ENCODE assay signal across 18 cellular contexts in the genomic region with DNA sequence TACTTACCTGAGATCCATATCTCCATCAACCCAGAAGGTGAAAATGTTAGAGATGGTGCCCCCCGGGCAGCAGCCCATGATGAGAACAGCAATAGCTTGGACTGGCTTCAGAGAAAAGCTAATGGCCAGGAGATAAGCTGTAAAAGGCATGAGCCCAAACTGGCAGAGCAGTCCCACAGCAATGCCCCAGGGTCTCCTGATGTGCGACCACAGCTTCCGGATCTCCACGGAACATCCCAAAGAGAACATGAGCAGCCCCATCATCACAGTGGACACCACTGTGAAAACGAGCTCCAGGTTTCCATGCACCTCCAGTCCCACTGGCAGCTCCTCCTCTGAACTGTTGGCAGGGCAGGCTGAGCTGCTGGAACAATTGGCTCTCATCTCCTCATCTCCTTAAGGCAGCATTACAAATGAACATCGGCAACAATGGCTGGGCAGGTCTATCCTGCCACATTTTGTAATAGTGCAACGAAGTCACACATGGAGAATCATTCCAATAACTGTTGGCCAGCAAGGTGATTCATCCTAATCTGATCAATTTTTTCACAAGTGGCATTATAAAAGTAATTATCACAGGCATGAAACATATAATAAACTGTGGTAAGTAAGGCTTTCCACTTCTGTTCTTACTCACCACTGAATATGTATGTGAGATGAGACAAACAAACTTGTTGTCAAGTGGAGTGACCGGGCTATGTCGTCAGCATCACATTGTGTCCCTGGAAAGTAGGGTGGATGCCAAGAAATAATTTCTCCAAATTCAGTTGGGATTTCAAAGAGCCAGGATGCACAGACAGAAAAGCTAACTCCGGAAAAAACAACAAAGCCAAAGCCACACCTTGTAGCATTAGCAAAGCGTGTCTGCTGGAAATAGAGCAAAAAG. TPM values are rescaled to one million over a fixed set of nuclear protein-coding genes. Genes with fewer than 3 reads are reported as not detected.
DNase-seq lines count a peak whose midpoint lies in the region; ATAC-seq and TF ChIP-seq lines count a peak whose summit lies in the region.
"Had no signal": no experiment of that assay in that cellular context is flagged by ENCODE, and none has a peak within 500 bp of the region (broad histone marks: within the 10 kb centered on the region; RNA-seq: fewer than 3 reads in every experiment).

Gene SLC10A6, minus strand, starts transcription at position 653 of the 886 bp plus-strand sequence. Its CDS starts 269 bp downstream, at position 384.

- TF ChIP-seq RAD21 in SK-N-SH (IDR thresholded peaks at IDR 0.05; ENCODE audit: low read length): no peak

- no peak for TF ChIP-seq EP300 in SK-N-SH (IDR thresholded peaks at IDR 0.05; ENCODE audit: borderline replicate concordance in 1 of 2, low read depth in 1 of 2, low read length in 1 of 2)

- no peaks in the 10 kb centered on the region for H4K20me1 ChIP-seq in SK-N-SH (ENCODE audit: insufficient read depth)

- no peaks in the 10 kb centered on the region for H3K9me2 ChIP-seq in SK-N-SH

- POLR2A ChIA-PET in SK-N-SH (lab: Yijun Ruan, JAX): no interaction called here

- DNase-seq in NCI-H69 (lab: John Stamatoyannopoulos, UW) (peak; percentile 3), medulla oblongata (ENCODE audit: extremely low spot score) (peak; percentile 36), thoracic aorta (ENCODE audit: low spot score) (no peak), ureter (ENCODE audit: low spot score) (no peak), SW480 (ENCODE audit: low spot score) (no peak), SK-N-SH (no peak)
- DNase-seq: activated CD4-positive, alpha-beta T cell treated with anti-CD3 and anti-CD28 coated beads, Interleukin-2, amount 10 ng/mL, durations not matched to agents 24 days and 14 days; body of pancreas; DND-41; effector memory CD8-positive, alpha-beta T cell; NCI-H1092; stimulated activated CD4-positive, alpha-beta T cell treated with anti-CD3 and anti-CD28 coated beads, Interleukin-2, amount 100 ng/mL, for 48 hours; T-helper 2 cell had no signal

- no peak within 1 kb of the TSS for H3K9ac ChIP-seq in SK-N-SH

- H3K4me3 ChIP-seq in esophagus (ENCODE audit: low read depth in 1 of 2, low read length in 2 of 2) (peak within 1 kb of the TSS; percentile 47 to 62), thoracic aorta (peak within 1 kb of the TSS; percentile 10), SK-N-SH (ENCODE audit: low read depth in 2 of 2, low read length in 1 of 2) (no peak within 1 kb of the TSS)
- H3K4me3 ChIP-seq: body of pancreas had no signal

- H3K79me2 ChIP-seq in SK-N-SH (ENCODE audit: insufficient read depth): no peaks in the 10 kb centered on the region

- H3K4me1 ChIP-seq in esophagus (ENCODE audit: control insufficient read depth in 2 of 2, insufficient read depth in 2 of 2, low read length in 1 of 2) (peaks cover 0 to 9% of the 10 kb centered on the region in 2 donors), thoracic aorta (ENCODE audit: control insufficient read depth in 1 of 2, low read depth in 2 of 2) (peaks cover 0 to 18% of the 10 kb centered on the region in 2 donors), SK-N-SH (ENCODE audit: control insufficient read depth in 1 of 2, insufficient read depth in 2 of 2, low read depth in 1 of 2, low read length in 1 of 2) (no peaks in the 10 kb centered on the region)
- H3K4me1 ChIP-seq: body of pancreas had no signal

- TF ChIP-seq CTCF in thoracic aorta (IDR thresholded peaks at IDR 0.05) (no peak), SK-N-SH (IDR thresholded peaks at IDR 0.05) (no peak)

- H2AFZ ChIP-seq in SK-N-SH (ENCODE audit: low read depth): no peak within 1 kb of the TSS

- peaks cover 2% of the 10 kb centered on the region in 2 donors for H3K36me3 ChIP-seq in esophagus (ENCODE audit: control insufficient read depth in 2 of 2, insufficient read depth in 2 of 2, low read length in 1 of 2)
- H3K36me3 ChIP-seq in thoracic aorta: no peaks in the 10 kb centered on the region
- no peaks in the 10 kb centered on the region for H3K36me3 ChIP-seq in SK-N-SH (replicated peaks in 1 of 2; ENCODE audit: control insufficient read depth in 1 of 2, insufficient read depth in 2 of 2, low read length in 1 of 2)

- H3F3A ChIP-seq in SK-N-SH (replicated peaks; ENCODE audit: insufficient read depth): no peaks in the 10 kb centered on the region

- H3K27me3 ChIP-seq in esophagus (ENCODE audit: control insufficient read depth in 1 of 2, insufficient read depth in 2 of 2, low read length in 2 of 2) (no peaks in the 10 kb centered on the region), thoracic aorta (replicated peaks; ENCODE audit: insufficient read depth) (no peaks in the 10 kb centered on the region), SK-N-SH (ENCODE audit: insufficient read depth) (no peaks in the 10 kb centered on the region)
- H3K27me3 ChIP-seq: body of pancreas had no signal

- no peak within 1 kb of the TSS for H3K4me2 ChIP-seq in SK-N-SH

- H3K9me3 ChIP-seq in esophagus (ENCODE audit: control insufficient read depth in 2 of 2, insufficient read depth in 1 of 2, low read depth in 1 of 2, low read length in 1 of 2): no peaks in the 10 kb centered on the region
- H3K9me3 ChIP-seq in thoracic aorta: no peaks in the 10 kb centered on the region
- no peaks in the 10 kb centered on the region for H3K9me3 ChIP-seq in SK-N-SH
- H3K9me3 ChIP-seq: body of pancreas had no signal

- ATAC-seq in thoracic aorta (ENCODE audit: insufficient number of reproducible peaks, low FRiP score, low read depth) (no peak), HG03469 (IDR thresholded peaks at IDR 0.05; ENCODE audit: unreplicated experiment) (no peak)
- ATAC-seq: body of pancreas; effector memory CD8-positive, alpha-beta T cell had no signal

- CTCF ChIA-PET in SK-N-SH (lab: Yijun Ruan, JAX): interaction anchor here (0.8 to 1.2 kb wide), 3 partner anchors 41 to 353 kb away, joined by 3 to 4 read pairs (median 3); no protein-coding TSS in a partner anchor

- H3K27ac ChIP-seq in esophagus (ENCODE audit: low read depth in 2 of 2, low read length in 1 of 2): peak within 1 kb of the TSS; percentile 93 to 94
- H3K27ac ChIP-seq in thoracic aorta: peak within 1 kb of the TSS in 1 of 2 donors; percentile 6
- no peak within 1 kb of the TSS for H3K27ac ChIP-seq in SK-N-SH (ENCODE audit: low read depth in 2 of 2, low read length in 1 of 2)
- H3K27ac ChIP-seq: body of pancreas had no signal

- 46 to 59% methylated on average over 11 of the region's 11 CpGs for WGBS in esophagus, 2 donors
- WGBS in SK-N-SH (ENCODE audit: low lambda C conversion rate): 77% methylated on average over 9 of the region's 11 CpGs

TF ChIP-seq in SK-N-SH, 30 proteins besides CTCF, POLR2A, EP300 and RAD21 (continues in another document):
- TF ChIP-seq ZBTB33 (IDR thresholded peaks at IDR 0.05; ENCODE audit: borderline replicate concordance, low read depth) (no peak), EZH2phosphoT487 (IDR thresholded peaks at IDR 0.05; ENCODE audit: borderline replicate concordance, low read depth) (no peak), NFIC (IDR thresholded peaks at IDR 0.05; ENCODE audit: borderline replicate concordance) (no peak), FOXM1 (IDR thresholded peaks at IDR 0.05; ENCODE audit: low read depth) (no peak), NRF1 (IDR thresholded peaks at IDR 0.05; ENCODE audit: low read depth, low read length) (no peak), RCOR1 (IDR thresholded peaks at IDR 0.05; ENCODE audit: low read length) (no peak), MAX (IDR thresholded peaks at IDR 0.05; ENCODE audit: low read depth) (no peak), REST (IDR thresholded peaks at IDR 0.05; ENCODE audit: low read depth, low read length) (no peak)

RNA-seq across cellular contexts. Expression of gene SLC10A6, which starts in this region (rescaled TPM):
- polyA plus RNA-seq in esophagus (1 to 10 TPM; 2.8 to 7.0 TPM), SK-N-SH (2012; rRNA removed) (not detected in 2 replicates)
- total RNA-seq in thoracic aorta (10 to 100 TPM in 1 of 2 donors, 1 to 10 TPM in 1; 4.2 to 12.0 TPM), ureter (1.6 TPM)
- not detected in 2 replicates for polyA plus RNA-seq in SK-N-SH (2012; cell fraction: cytosol; rRNA removed)
- polyA plus RNA-seq in SK-N-SH (2012; cell fraction: nucleus; rRNA removed): not detected in 2 replicates
- total RNA-seq: activated CD4-positive, alpha-beta T cell treated with anti-CD3 and anti-CD28 coated beads, Interleukin-2, amount 10 ng/mL, durations not matched to agents 24 days and 14 days; activated T-helper 17 cell treated with anti-CD3 and anti-CD28 coated beads, Interleukin-2, amount 50 U/mL, for 72 hours; osteocyte; RPMI7951 had no signal

Comparison
In these comparisons a context has a peak if more than half of its experiments do, and no peak if none do; other contexts are left out.
1. DNase-seq: peak in NCI-H69 (single experiment) and medulla oblongata (single experiment); none in thoracic aorta (single experiment), ureter (single experiment), SW480 (single experiment) and SK-N-SH (single experiment).
2. H3K27ac ChIP-seq: peak in esophagus (2 of 2); none in SK-N-SH (0 of 2).
3. H3K4me3 ChIP-seq: peak in esophagus (2 of 2) and thoracic aorta (single experiment); none in SK-N-SH (0 of 2).